ENCODE assay signal across 10 cellular contexts in the genomic region with DNA sequence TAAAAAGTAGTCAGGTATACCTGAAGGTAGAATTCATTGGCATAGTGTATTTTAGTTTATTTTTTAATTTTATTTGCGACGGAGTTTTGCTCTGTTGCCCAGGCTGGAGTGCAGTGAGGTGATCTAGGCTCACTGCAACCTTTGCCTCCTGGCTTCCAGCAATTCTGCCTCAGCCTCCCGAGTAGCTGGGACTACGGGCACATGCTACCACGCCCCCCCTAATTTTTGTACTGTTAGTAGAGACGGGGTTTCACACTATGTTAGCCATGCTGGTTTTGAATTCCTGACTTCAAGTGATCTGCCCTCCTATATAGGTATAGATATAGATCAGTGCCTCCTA.
DNase-seq lines count a peak whose midpoint lies in the region; ATAC-seq and TF ChIP-seq lines count a peak whose summit lies in the region.
"Had no signal": no experiment of that assay in that cellular context is flagged by ENCODE, and none has a peak within 500 bp of the region (broad histone marks: within the 10 kb centered on the region; RNA-seq: fewer than 3 reads in every experiment).

No MANE protein-coding gene starts in this region.

- H3K27ac ChIP-seq in 22Rv1 (peak overlapping the region; percentile 98), SU-DHL-6 (ENCODE audit: low read depth, low read length) (peak overlapping the region; percentile 95), iPS-18a (ENCODE audit: low read length) (peak overlapping the region; percentile 70)

- no peaks in the 10 kb centered on the region for H3K36me3 ChIP-seq in SU-DHL-6 (ENCODE audit: low read length)
- H3K36me3 ChIP-seq in iPS-18a (ENCODE audit: control insufficient read depth, low read depth, low read length) = peaks cover 3% of the 10 kb centered on the region

- no peak for TF ChIP-seq CTCF in 22Rv1 (IDR thresholded peaks at IDR 0.05)
- TF ChIP-seq CTCF in GM12864 (IDR thresholded peaks at IDR 0.05; ENCODE audit: low read depth, low read length, missing control alignments) = no peak
- TF ChIP-seq CTCF in SU-DHL-6 (IDR thresholded peaks at IDR 0.05; ENCODE audit: insufficient read depth, low read length, poor library complexity, severe bottlenecking) = no peak

- peak overlapping the region; percentile 88 for H3K4me3 ChIP-seq in GM12864 (ENCODE audit: low read depth, low read length)
- H3K4me3 ChIP-seq in SU-DHL-6 (ENCODE audit: insufficient read depth, low read length, poor library complexity, severe bottlenecking) = peak overlapping the region; percentile 54
- peak overlapping the region; percentile 70 for H3K4me3 ChIP-seq in iPS-18a (ENCODE audit: low read length)

- H4K20me1 ChIP-seq in SU-DHL-6 (ENCODE audit: low read depth, low read length) = no peaks in the 10 kb centered on the region

- no peaks in the 10 kb centered on the region for H3K9me2 ChIP-seq in SU-DHL-6 (replicated peaks; ENCODE audit: insufficient read depth, low read length)

- peaks cover 22% of the 10 kb centered on the region for H3K79me2 ChIP-seq in SU-DHL-6 (ENCODE audit: insufficient read depth, low read length)

- H3K9ac ChIP-seq in SU-DHL-6 (ENCODE audit: low read length) = peak overlapping the region; percentile 72
- H3K9ac ChIP-seq in iPS-18a (ENCODE audit: low read length) = peak overlapping the region; percentile 96

- ATAC-seq in GM19324 (IDR thresholded peaks at IDR 0.05; ENCODE audit: low FRiP score, unreplicated experiment) = no peak
- ATAC-seq: left cardiac atrium had no signal

- no peak for DNase-seq in GM12864 (ENCODE audit: low read depth)
- DNase-seq in SHP77 treated with DMSO at 0.1 percent for 48 hours (lab: John Stamatoyannopoulos, UW) = no peak
- DNase-seq in NCI-H1092 (lab: John Stamatoyannopoulos, UW) = no peak
- DNase-seq in NCI-H1436 (lab: John Stamatoyannopoulos, UW) = no peak
- DNase-seq: left cardiac atrium, NCI-H526 treated with DMSO at 0.1 percent for 48 hours had no signal

- peaks cover 15% of the 10 kb centered on the region for H3K4me1 ChIP-seq in iPS-18a (ENCODE audit: control insufficient read depth, low read depth, low read length)

- no peak overlapping the region for H2AFZ ChIP-seq in SU-DHL-6 (ENCODE audit: low read depth, low read length, severe bottlenecking)

- H3K9me3 ChIP-seq in SU-DHL-6 (ENCODE audit: insufficient read depth, low read length) (no peaks in the 10 kb centered on the region), iPS-18a (ENCODE audit: control insufficient read depth, low read depth, low read length) (no peaks in the 10 kb centered on the region)

- H3K27me3 ChIP-seq in SU-DHL-6 (ENCODE audit: low read length) (no peaks in the 10 kb centered on the region), iPS-18a (ENCODE audit: control insufficient read depth, insufficient read depth, low read length) (no peaks in the 10 kb centered on the region)

- peaks cover 76% of the 10 kb centered on the region for H3F3A ChIP-seq in SU-DHL-6 (ENCODE audit: insufficient read depth)

- H3K4me2 ChIP-seq in SU-DHL-6 (ENCODE audit: low read depth, low read length, poor library complexity, severe bottlenecking) = peak overlapping the region; percentile 98
